Comparison of ENCODE assay signal across 37 cellular contexts in the genomic region with DNA sequence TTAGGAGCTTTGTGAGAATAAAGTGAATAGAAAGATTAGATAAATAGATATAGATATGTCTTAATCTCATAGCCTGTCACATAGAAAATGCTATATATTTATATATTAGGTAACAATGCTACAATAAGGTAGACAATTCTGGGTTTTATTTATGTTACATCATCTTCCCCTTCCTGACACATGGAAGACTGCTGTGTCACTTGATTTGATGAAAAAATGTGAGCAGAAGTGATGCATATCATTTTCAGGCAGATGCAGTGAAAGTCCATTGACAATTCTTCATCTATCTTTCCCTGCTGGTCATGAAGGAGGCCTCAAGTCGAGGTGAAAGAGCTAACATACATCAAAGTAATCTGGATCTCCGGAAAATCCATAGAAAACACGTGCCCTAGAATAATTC.
"Had no signal": no experiment of that assay in that cellular context is flagged by ENCODE, and none has a peak within 500 bp of the region (broad histone marks: within the 10 kb centered on the region; RNA-seq: fewer than 3 reads in every experiment).

No MANE protein-coding gene starts in this region.

- H3K36me3 Mint-ChIP-seq: activated CD4-positive, alpha-beta memory T cell treated with anti-CD3 and anti-CD28 coated beads for 36 hours; activated naive CD4-positive, alpha-beta T cell treated with anti-CD3 and anti-CD28 coated beads, Interleukin-2, amount 50 U/mL, for 72 hours; activated naive CD8-positive, alpha-beta T cell treated with anti-CD3 and anti-CD28 coated beads for 36 hours had no signal

- H3K4me1 ChIP-seq: adrenal gland, body of pancreas, breast epithelium had no signal

- DNase-seq: activated B cell treated with CpG ODN at 0.5 μM for 24 hours; activated CD4-positive, alpha-beta memory T cell treated with anti-CD3 and anti-CD28 coated beads for 36 hours; activated CD4-positive, alpha-beta T cell treated with anti-CD3 and anti-CD28 coated beads for 4 hours; activated CD4-positive, alpha-beta T cell treated with anti-CD3 and anti-CD28 coated beads, Interleukin-2, amount 10 ng/mL, durations not matched to agents 24 days and 14 days; activated CD4-positive, alpha-beta T cell treated with anti-CD3 and anti-CD28 coated beads, Interleukin-2, amount 50 U/mL, for 1 hour; activated CD4-positive, alpha-beta T cell treated with anti-CD3 and anti-CD28 coated beads, Interleukin-2, amount 50 U/mL, for 4 hours; activated CD4-positive, CD25-positive, alpha-beta regulatory T cell treated with anti-CD3 and anti-CD28 coated beads, Interleukin-2, amount 50 U/mL, for 72 hours; activated CD8-positive, alpha-beta memory T cell treated with anti-CD3 and anti-CD28 coated beads, Interleukin-2, amount 50 U/mL, for 4 hours; activated CD8-positive, alpha-beta T cell treated with anti-CD3 and anti-CD28 coated beads for 36 hours; activated effector memory CD4-positive, alpha-beta T cell treated with anti-CD3 and anti-CD28 coated beads, Interleukin-2, amount 50 U/mL, for 16 hours; activated gamma-delta T cell treated with Interleukin-2 at 50 U/mL for 16 hours; activated naive CD4-positive, alpha-beta T cell; activated naive CD4-positive, alpha-beta T cell treated with anti-CD3 and anti-CD28 coated beads for 36 hours; activated naive CD4-positive, alpha-beta T cell treated with anti-CD3 and anti-CD28 coated beads, Interleukin-2, amount 50 U/mL, for 16 hours; activated naive CD8-positive, alpha-beta T cell treated with anti-CD3 and anti-CD28 coated beads for 36 hours; activated T-cell treated with anti-CD3 and anti-CD28 coated beads for 4 hours; activated T-cell treated with anti-CD3 and anti-CD28 coated beads, Interleukin-2, amount 50 U/mL, for 1 hour; activated T-cell treated with anti-CD3 and anti-CD28 coated beads, Interleukin-2, amount 50 U/mL, for 4 hours; activated T-cell treated with anti-CD3 and anti-CD28 coated beads, Interleukin-2, amount 50 U/mL, for 72 hours; adrenal gland; amniotic stem cell; aorta; body of pancreas; brain microvascular endothelial cell; central memory CD4-positive, alpha-beta T cell; T-helper 1 cell; T-helper 2 cell; T-helper 9 cell had no signal

- H3K9me3 ChIP-seq: adrenal gland, body of pancreas, breast epithelium had no signal

- H3K9me3 Mint-ChIP-seq: activated B cell treated with CpG ODN at 0.5 μM for 24 hours; activated CD4-positive, alpha-beta memory T cell treated with anti-CD3 and anti-CD28 coated beads for 36 hours; activated CD8-positive, alpha-beta T cell treated with anti-CD3 and anti-CD28 coated beads for 36 hours; activated naive CD4-positive, alpha-beta T cell treated with anti-CD3 and anti-CD28 coated beads for 36 hours; activated naive CD8-positive, alpha-beta T cell treated with anti-CD3 and anti-CD28 coated beads for 36 hours; activated T-cell treated with anti-CD3 and anti-CD28 coated beads, Interleukin-2, amount 50 U/mL, for 4 hours; activated T-helper 1 cell treated with anti-CD3 and anti-CD28 coated beads, Interleukin-12 subunit alpha, Interleukin-12 subunit beta, Interleukin-2, Interleukin-4 antibody, amounts not matched to agents 30 ng/mL and 10 ng/mL and 1 ng/mL, durations not matched to agents 14 hours and 24 hours and 36 hours; activated T-helper 17 cell treated with anti-CD3 and anti-CD28 coated beads, Interleukin-2, amount 50 U/mL, for 72 hours; T-helper 1 cell treated with Interleukin-12 subunit alpha and Interleukin-12 subunit beta and Interleukin-4 antibody, amounts not matched to agents 30 μg/mL and 1 μg/mL, for 36 hours; T-helper 2 cell treated with Interferon-gamma antibody and Interleukin-4, amounts not matched to agents 5 μg/mL and 100 μg/mL, for 36 hours had no signal

- H3K27ac Mint-ChIP-seq: activated B cell treated with CpG ODN at 0.5 μM for 24 hours; activated CD4-positive, alpha-beta memory T cell treated with anti-CD3 and anti-CD28 coated beads for 36 hours; activated CD4-positive, alpha-beta T cell treated with anti-CD3 and anti-CD28 coated beads, Interleukin-2, amount 10 ng/mL, durations not matched to agents 24 days and 14 days; activated CD8-positive, alpha-beta T cell treated with anti-CD3 and anti-CD28 coated beads for 36 hours; activated naive CD4-positive, alpha-beta T cell treated with anti-CD3 and anti-CD28 coated beads for 36 hours; activated naive CD4-positive, alpha-beta T cell treated with anti-CD3 and anti-CD28 coated beads, Interleukin-2, amount 50 U/mL, for 72 hours; activated naive CD8-positive, alpha-beta T cell treated with anti-CD3 and anti-CD28 coated beads for 36 hours; activated T-cell treated with anti-CD3 and anti-CD28 coated beads, Interleukin-2, amount 50 U/mL, for 72 hours; activated T-helper 1 cell treated with anti-CD3 and anti-CD28 coated beads, Interleukin-12 subunit alpha, Interleukin-12 subunit beta, Interleukin-2, Interleukin-4 antibody, amounts not matched to agents 30 ng/mL and 10 ng/mL and 1 ng/mL, durations not matched to agents 14 hours and 24 hours and 36 hours; activated T-helper 17 cell treated with anti-CD3 and anti-CD28 coated beads, Interleukin-2, amount 50 U/mL, for 72 hours; T-helper 1 cell treated with Interleukin-12 subunit alpha and Interleukin-12 subunit beta and Interleukin-4 antibody, amounts not matched to agents 30 μg/mL and 1 μg/mL, for 36 hours; T-helper 2 cell treated with Interferon-gamma antibody and Interleukin-4, amounts not matched to agents 5 μg/mL and 100 μg/mL, for 36 hours had no signal

- H3K4me3 ChIP-seq: adrenal gland, body of pancreas, breast epithelium had no signal

- H3K4me3 Mint-ChIP-seq: activated B cell treated with CpG ODN at 0.5 μM for 24 hours; activated CD4-positive, alpha-beta memory T cell treated with anti-CD3 and anti-CD28 coated beads for 36 hours; activated CD4-positive, alpha-beta T cell treated with anti-CD3 and anti-CD28 coated beads, Interleukin-2, amount 10 ng/mL, durations not matched to agents 24 days and 14 days; activated CD8-positive, alpha-beta T cell treated with anti-CD3 and anti-CD28 coated beads for 36 hours; activated naive CD4-positive, alpha-beta T cell treated with anti-CD3 and anti-CD28 coated beads for 36 hours; activated naive CD8-positive, alpha-beta T cell treated with anti-CD3 and anti-CD28 coated beads for 36 hours; activated T-cell treated with anti-CD3 and anti-CD28 coated beads, Interleukin-2, amount 50 U/mL, for 4 hours; activated T-cell treated with anti-CD3 and anti-CD28 coated beads, Interleukin-2, amount 50 U/mL, for 72 hours; activated T-helper 1 cell treated with anti-CD3 and anti-CD28 coated beads, Interleukin-12 subunit alpha, Interleukin-12 subunit beta, Interleukin-2, Interleukin-4 antibody, amounts not matched to agents 30 ng/mL and 10 ng/mL and 1 ng/mL, durations not matched to agents 14 hours and 24 hours and 36 hours; activated T-helper 17 cell treated with anti-CD3 and anti-CD28 coated beads, Interleukin-2, amount 50 U/mL, for 72 hours; T-helper 1 cell treated with Interleukin-12 subunit alpha and Interleukin-12 subunit beta and Interleukin-4 antibody, amounts not matched to agents 30 μg/mL and 1 μg/mL, for 36 hours; T-helper 2 cell treated with Interferon-gamma antibody and Interleukin-4, amounts not matched to agents 5 μg/mL and 100 μg/mL, for 36 hours had no signal

- H3K27me3 Mint-ChIP-seq: activated B cell treated with CpG ODN at 0.5 μM for 24 hours; activated CD4-positive, alpha-beta memory T cell treated with anti-CD3 and anti-CD28 coated beads for 36 hours; activated CD8-positive, alpha-beta T cell treated with anti-CD3 and anti-CD28 coated beads for 36 hours; activated naive CD8-positive, alpha-beta T cell treated with anti-CD3 and anti-CD28 coated beads for 36 hours; activated T-helper 17 cell treated with anti-CD3 and anti-CD28 coated beads, Interleukin-2, amount 50 U/mL, for 72 hours had no signal

- H3K27ac ChIP-seq: adrenal gland, body of pancreas, brain microvascular endothelial cell, breast epithelium, VCaP had no signal

- ATAC-seq: activated CD8-positive, alpha-beta T cell treated with anti-CD3 and anti-CD28 coated beads for 36 hours; activated naive CD4-positive, alpha-beta T cell treated with anti-CD3 and anti-CD28 coated beads, Interleukin-2, amount 50 U/mL, for 72 hours; activated T-cell treated with anti-CD3 and anti-CD28 coated beads, Interleukin-2, amount 50 U/mL, for 4 hours; activated T-cell treated with anti-CD3 and anti-CD28 coated beads, Interleukin-2, amount 50 U/mL, for 72 hours; activated T-helper 17 cell treated with anti-CD3 and anti-CD28 coated beads, Interleukin-2, amount 50 U/mL, for 72 hours; body of pancreas had no signal

- FAIRE-seq: astrocyte, TTC549 had no signal

- H3K36me3 ChIP-seq: adrenal gland, brain microvascular endothelial cell, breast epithelium had no signal

- H3K27me3 ChIP-seq: adrenal gland, body of pancreas, brain microvascular endothelial cell, breast epithelium had no signal
